14 cellular contexts compared by ENCODE assay signal in the genomic region with DNA sequence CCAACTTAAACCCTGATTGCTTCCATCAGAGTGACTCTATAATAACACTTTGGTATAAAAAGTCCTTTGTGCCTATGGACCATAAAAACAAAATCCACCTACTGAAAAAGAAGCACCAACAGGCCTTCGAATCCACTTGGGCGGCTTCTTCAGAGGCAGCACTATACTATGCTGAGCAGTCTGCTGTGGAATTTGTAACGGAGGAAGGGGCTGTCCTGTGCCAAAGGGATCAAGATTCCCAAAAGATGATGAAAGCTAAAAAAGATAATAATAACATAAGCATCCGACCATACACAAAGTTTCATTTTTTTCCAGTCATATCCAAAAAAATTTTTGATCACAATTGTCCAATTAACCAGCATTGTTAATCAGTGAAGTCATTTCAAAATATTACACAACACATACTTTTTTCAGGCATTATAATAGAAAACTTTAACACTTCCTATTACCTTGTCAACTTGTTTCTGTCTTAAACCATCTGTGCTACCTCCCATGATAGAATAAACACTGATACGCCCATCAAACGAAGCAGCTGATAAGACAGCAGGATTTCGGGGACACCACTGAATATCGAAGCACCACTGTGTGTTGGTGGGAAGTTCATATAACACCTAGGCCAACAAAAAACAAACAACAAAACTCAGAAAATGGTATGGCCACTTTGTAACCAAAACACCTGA. TPM values are rescaled to one million over a fixed set of nuclear protein-coding genes. Genes with fewer than 3 reads are reported as not detected.
A peak's percentile ranks its signal among the peaks of the same experiment; 100 is the strongest.
DNase-seq lines count a peak whose midpoint lies in the region; ATAC-seq, FAIRE-seq and TF ChIP-seq lines count a peak whose summit lies in the region.
"Had no signal": no experiment of that assay in that cellular context is flagged by ENCODE, and none has a peak within 500 bp of the region (broad histone marks: within the 10 kb centered on the region; RNA-seq: fewer than 3 reads in every experiment).

No MANE protein-coding gene starts in this region.

- TF ChIP-seq RAD21 in K562 (CRISPR knock-in tag; conservative IDR thresholded peaks at IDR 0.05 in 1 of 2, IDR thresholded peaks at IDR 0.05 in 1 of 2): no peak

- H3K36me3 ChIP-seq in K562 (ENCODE audit: control insufficient read depth, insufficient read depth, low read length) (peaks cover 89% of the 10 kb centered on the region), prostate gland (peaks cover 2 to 7% of the 10 kb centered on the region in 2 donors)
- H3K36me3 ChIP-seq in naive thymus-derived CD4-positive, alpha-beta T cell (ENCODE audit: control insufficient read depth in 2 of 3, insufficient read depth in 3 of 3, low read length in 3 of 3): peaks cover 3 to 54% (median 36%) of the 10 kb centered on the region in 3 experiments
- H3K36me3 ChIP-seq: ovary had no signal

- TF ChIP-seq POLR2A in K562 (conservative IDR thresholded peaks at IDR 0.05): no peak
- TF ChIP-seq POLR2A in prostate gland (IDR thresholded peaks at IDR 0.05): no peak

- no peak overlapping the region for H3K4me3 ChIP-seq in K562
- H3K4me3 ChIP-seq in naive thymus-derived CD4-positive, alpha-beta T cell (ENCODE audit: low read length): no peak overlapping the region
- no peak overlapping the region for H3K4me3 ChIP-seq in prostate gland
- H3K4me3 ChIP-seq: ovary, suprapubic skin had no signal

- H3K36me3 Mint-ChIP-seq in activated CD4-positive, alpha-beta T cell treated with anti-CD3 and anti-CD28 coated beads, Interleukin-2, amount 10 ng/mL, durations not matched to agents 24 days and 14 days (ENCODE audit: low read depth): peaks cover 68% of the 10 kb centered on the region
- H3K36me3 Mint-ChIP-seq in activated CD4-positive, alpha-beta T cell treated with anti-CD3 and anti-CD28 coated beads for 36 hours (ENCODE audit: low read depth): peaks cover 50% of the 10 kb centered on the region
- H3K36me3 Mint-ChIP-seq in HFFc6 (ENCODE audit: low read depth): peaks cover 57% of the 10 kb centered on the region
- peaks cover 7 to 66% (median 43%) of the 10 kb centered on the region in 5 donors for H3K36me3 Mint-ChIP-seq in naive thymus-derived CD4-positive, alpha-beta T cell

- no peak overlapping the region for H3K27ac ChIP-seq in K562 (ENCODE audit: extremely low read depth, low read depth, low read length)
- H3K27ac ChIP-seq in naive thymus-derived CD4-positive, alpha-beta T cell (ENCODE audit: low read depth, low read length): peak overlapping the region; percentile 56
- no peak overlapping the region for H3K27ac ChIP-seq in prostate gland

- intact Hi-C loops in activated CD4-positive, alpha-beta T cell treated with anti-CD3 and anti-CD28 coated beads, Interleukin-2, amount 10 ng/mL, durations not matched to agents 24 days and 14 days (cut with micrococcal nuclease): no loop called here
- intact Hi-C loops in activated CD4-positive, alpha-beta T cell treated with anti-CD3 and anti-CD28 coated beads for 36 hours (cut with DNase I, micrococcal nuclease): no loop called here
- intact Hi-C loops in K562 (cut with micrococcal nuclease): no loop called here
- intact Hi-C loops in naive thymus-derived CD4-positive, alpha-beta T cell (cut with micrococcal nuclease): loop anchor here in 1 of 2 donors (10.0 kb wide), 1 partner anchor 492 kb away; the partner anchor contains the start of gene HNRNPD
- intact Hi-C loops in prostate gland (cut with DNase I): no loop called here

- no peak overlapping the region for H3K4me2 ChIP-seq in K562 (ENCODE audit: insufficient read depth, low read length)

- H3K9me3 ChIP-seq in K562 (replicated peaks; ENCODE audit: control insufficient read depth, insufficient read depth, low read depth, low read length) (no peaks in the 10 kb centered on the region), prostate gland (no peaks in the 10 kb centered on the region)
- H3K9me3 ChIP-seq in naive thymus-derived CD4-positive, alpha-beta T cell (ENCODE audit: control insufficient read depth in 2 of 3, low read length in 3 of 3): no peaks in the 10 kb centered on the region
- H3K9me3 ChIP-seq: ovary, suprapubic skin had no signal

- WGBS in K562 (ENCODE audit: insufficient coverage, low coverage, missing lambda C conversion rate): 69% methylated on average over 8 of the region's 8 CpGs
- 90% methylated on average over 8 of the region's 8 CpGs for WGBS in prostate gland

- peaks cover 31% of the 10 kb centered on the region for H3K4me1 Mint-ChIP-seq in activated CD4-positive, alpha-beta T cell treated with anti-CD3 and anti-CD28 coated beads, Interleukin-2, amount 10 ng/mL, durations not matched to agents 24 days and 14 days
- H3K4me1 Mint-ChIP-seq in activated CD4-positive, alpha-beta T cell treated with anti-CD3 and anti-CD28 coated beads for 36 hours: peaks cover 27% of the 10 kb centered on the region
- peaks cover 29% of the 10 kb centered on the region for H3K4me1 Mint-ChIP-seq in HFFc6 (ENCODE audit: low read depth)
- H3K4me1 Mint-ChIP-seq in naive thymus-derived CD4-positive, alpha-beta T cell: peaks cover 17 to 40% (median 31%) of the 10 kb centered on the region in 7 donors

- no peaks in the 10 kb centered on the region for H3K4me1 ChIP-seq in K562 (replicated peaks in 1 of 2; ENCODE audit: control insufficient read depth in 2 of 2, insufficient read depth in 2 of 2, low read length in 2 of 2)
- H3K4me1 ChIP-seq in naive thymus-derived CD4-positive, alpha-beta T cell (ENCODE audit: control insufficient read depth in 2 of 2, insufficient read depth in 2 of 2, low read length in 2 of 2): peaks cover 13 to 19% of the 10 kb centered on the region in 2 donors
- H3K4me1 ChIP-seq in prostate gland (replicated peaks): no peaks in the 10 kb centered on the region

- no peaks in the 10 kb centered on the region for H3K9me1 ChIP-seq in K562 (ENCODE audit: control insufficient read depth, insufficient read depth, low read length)

- no peak for DNase-seq in activated CD4-positive, alpha-beta T cell treated with anti-CD3 and anti-CD28 coated beads, Interleukin-2, amount 10 ng/mL, durations not matched to agents 24 days and 14 days
- no peak for DNase-seq in activated CD4-positive, alpha-beta T cell treated with anti-CD3 and anti-CD28 coated beads for 36 hours
- no peak for DNase-seq in HFFc6
- DNase-seq in K562 (ENCODE audit: extremely low read depth in 1 of 4, low spot score in 3 of 4): no peak
- no peak for DNase-seq in naive thymus-derived CD4-positive, alpha-beta T cell
- DNase-seq in AG20443 (ENCODE audit: low spot score): no peak
- DNase-seq in retina: no peak
- no peak for DNase-seq in prostate gland (ENCODE audit: low spot score)
- DNase-seq: amniotic stem cell, NCI-H187 treated with DMSO at 0.1 percent for 48 hours had no signal

- no TSS peak for BruUV-seq in K562 (replicated peaks; lab: Mats Ljungman, UMichigan)

- H3K27me3 ChIP-seq in K562 (ENCODE audit: control insufficient read depth in 2 of 2, insufficient read depth in 2 of 2, low read length in 2 of 2) (no peaks in the 10 kb centered on the region), prostate gland (replicated peaks; ENCODE audit: insufficient read depth) (no peaks in the 10 kb centered on the region)
- no peaks in the 10 kb centered on the region for H3K27me3 ChIP-seq in naive thymus-derived CD4-positive, alpha-beta T cell (ENCODE audit: control insufficient read depth in 2 of 2, insufficient read depth in 2 of 2, low read length in 2 of 2)
- H3K27me3 ChIP-seq: ovary, suprapubic skin had no signal

- no peak for FAIRE-seq in K562 (lab: Jason Lieb, UNC)
- FAIRE-seq: D721Med had no signal

- TF ChIP-seq EP300 in K562 (IDR thresholded peaks at IDR 0.05; ENCODE audit: low read length): no peak

- peaks cover 4% of the 10 kb centered on the region; the same call in 1 of the 2 replicates for H4K20me1 ChIP-seq in K562 (replicated peaks; ENCODE audit: control insufficient read depth, insufficient read depth, low read length)

- POLR2A ChIA-PET in activated CD4-positive, alpha-beta T cell treated with anti-CD3 and anti-CD28 coated beads for 36 hours (lab: Charles Lee): interaction anchor here (0.7 kb wide), 1 partner anchor 9 kb away, joined by 5 read pairs; no protein-coding TSS in a partner anchor
- POLR2A ChIA-PET in K562 (lab: Yijun Ruan, JAX): interaction anchor here (1.0 to 2.4 kb wide), 2 partner anchors 10 to 13 kb away, joined by 3 to 15 read pairs; no protein-coding TSS in a partner anchor
- POLR2A ChIA-PET in naive thymus-derived CD4-positive, alpha-beta T cell (lab: Charles Lee): interaction anchor here (0.6 to 1.5 kb wide), 3 partner anchors 15 to 435 kb away, joined by 4 to 6 read pairs (median 5); no protein-coding TSS in a partner anchor

- peak overlapping the region; percentile 32 for H3K4me3 Mint-ChIP-seq in activated CD4-positive, alpha-beta T cell treated with anti-CD3 and anti-CD28 coated beads, Interleukin-2, amount 10 ng/mL, durations not matched to agents 24 days and 14 days
- no peak overlapping the region for H3K4me3 Mint-ChIP-seq in activated CD4-positive, alpha-beta T cell treated with anti-CD3 and anti-CD28 coated beads for 36 hours
- H3K4me3 Mint-ChIP-seq in HFFc6: peak overlapping the region; percentile 49
- H3K4me3 Mint-ChIP-seq in naive thymus-derived CD4-positive, alpha-beta T cell: peak overlapping the region in 8 of 10 donors; percentile 13 to 40 (median 26)
- H3K4me3 Mint-ChIP-seq: memory B cell had no signal

- no peaks in the 10 kb centered on the region; the same call in 2 of the 3 replicates for H3K79me2 ChIP-seq in K562 (ENCODE audit: control insufficient read depth, insufficient read depth, low read length)

- H3K9ac ChIP-seq in K562 (ENCODE audit: insufficient read depth in 1 of 2, low read depth in 2 of 2, low read length in 2 of 2): no peak overlapping the region; a peak in 1 of 4 replicates

- no peaks in the 10 kb centered on the region for H3K27me3 Mint-ChIP-seq in activated CD4-positive, alpha-beta T cell treated with anti-CD3 and anti-CD28 coated beads, Interleukin-2, amount 10 ng/mL, durations not matched to agents 24 days and 14 days
- no peaks in the 10 kb centered on the region for H3K27me3 Mint-ChIP-seq in activated CD4-positive, alpha-beta T cell treated with anti-CD3 and anti-CD28 coated beads for 36 hours
- H3K27me3 Mint-ChIP-seq in HFFc6 (ENCODE audit: insufficient read depth): no peaks in the 10 kb centered on the region; the same call in 1 of the 2 replicates
- no peaks in the 10 kb centered on the region for H3K27me3 Mint-ChIP-seq in naive thymus-derived CD4-positive, alpha-beta T cell
- H3K27me3 Mint-ChIP-seq: memory B cell had no signal

- peak overlapping the region; percentile 56 for H3K27ac Mint-ChIP-seq in activated CD4-positive, alpha-beta T cell treated with anti-CD3 and anti-CD28 coated beads, Interleukin-2, amount 10 ng/mL, durations not matched to agents 24 days and 14 days
- H3K27ac Mint-ChIP-seq in activated CD4-positive, alpha-beta T cell treated with anti-CD3 and anti-CD28 coated beads for 36 hours: no peak overlapping the region
- H3K27ac Mint-ChIP-seq in HFFc6: peak overlapping the region; percentile 96
- peak overlapping the region; percentile 51 to 84 (median 76) for H3K27ac Mint-ChIP-seq in naive thymus-derived CD4-positive, alpha-beta T cell
- H3K27ac Mint-ChIP-seq: memory B cell had no signal

- in situ Hi-C loops in K562 (cut with MboI): no loop called here

- H2AFZ ChIP-seq in K562 (ENCODE audit: low read depth, low read length): no peak overlapping the region

- ATAC-seq in activated CD4-positive, alpha-beta T cell treated with anti-CD3 and anti-CD28 coated beads for 36 hours: no peak
- no peak for ATAC-seq in K562
- no peak for ATAC-seq in naive thymus-derived CD4-positive, alpha-beta T cell

- CTCF ChIA-PET in activated CD4-positive, alpha-beta T cell treated with anti-CD3 and anti-CD28 coated beads for 36 hours (lab: Charles Lee): interaction anchor here (0.7 kb wide), 1 partner anchor 19 kb away, joined by 4 read pairs; no protein-coding TSS in a partner anchor
- CTCF ChIA-PET in K562 (lab: Yijun Ruan, JAX; ENCODE audit: low intra/inter-chr PET ratio): no interaction called here
- CTCF ChIA-PET in naive thymus-derived CD4-positive, alpha-beta T cell (lab: Charles Lee): interaction anchor here (0.7 kb wide), 1 partner anchor 17 kb away, joined by 3 read pairs; no protein-coding TSS in a partner anchor

- TF ChIP-seq CTCF in HFFc6 (IDR thresholded peaks at IDR 0.05): no peak
- TF ChIP-seq CTCF in K562 (IDR thresholded peaks at IDR 0.05 in 2 of 3, conservative IDR thresholded peaks at IDR 0.05 in 1 of 3; ENCODE audit: insufficient read depth in 2 of 3, low read depth in 1 of 3, low read length in 3 of 3): no peak
- TF ChIP-seq CTCF in prostate gland (IDR thresholded peaks at IDR 0.05): no peak

- H3K9me3 Mint-ChIP-seq in activated CD4-positive, alpha-beta T cell treated with anti-CD3 and anti-CD28 coated beads, Interleukin-2, amount 10 ng/mL, durations not matched to agents 24 days and 14 days: peaks cover 4% of the 10 kb centered on the region
- no peaks in the 10 kb centered on the region for H3K9me3 Mint-ChIP-seq in activated CD4-positive, alpha-beta T cell treated with anti-CD3 and anti-CD28 coated beads for 36 hours (ENCODE audit: low read depth)
- no peaks in the 10 kb centered on the region for H3K9me3 Mint-ChIP-seq in HFFc6
- no peaks in the 10 kb centered on the region for H3K9me3 Mint-ChIP-seq in naive thymus-derived CD4-positive, alpha-beta T cell
- H3K9me3 Mint-ChIP-seq: memory B cell had no signal

RNA-seq across cellular contexts. Expression of gene SEC31A, which starts 24.1 kb away (rescaled TPM):
- total RNA-seq in activated CD4-positive, alpha-beta T cell treated with anti-CD3 and anti-CD28 coated beads, Interleukin-2, amount 10 ng/mL, durations not matched to agents 24 days and 14 days: 122 and 125 TPM in 2 replicates
- total RNA-seq in activated CD4-positive, alpha-beta T cell treated with anti-CD3 and anti-CD28 coated beads for 36 hours: 100 to 1,000 TPM in 1 of 2 experiments, 10 to 100 TPM in 1; 80.3 to 124 TPM
- total RNA-seq in HFFc6 (2021; fragmentation: NEBNext Ultra II Directional; extraction: Animal tissue kit (Norgen Biotek cat#: 25700)): 100 to 1,000 TPM; 304 to 395 (median 384) TPM
- total RNA-seq in K562 (2011; cell fraction: chromatin; rRNA removed; ENCODE audit: low replicate concordance): 324 and 746 TPM in 2 replicates
- total RNA-seq in K562 (2011; cell fraction: nucleolus; rRNA removed): 168 and 207 TPM in 2 replicates
- total RNA-seq in K562 (2011; cell fraction: nucleoplasm; rRNA removed): 327 and 417 TPM in 2 replicates
- total RNA-seq in K562 (2014; rRNA removed): 78.9 and 96.2 TPM in 2 replicates
- total RNA-seq in K562 (2014; rRNA removed; fragmentation: Illumina TruSeq; extraction: Trizol): 177 and 187 TPM in 2 replicates
- 176 and 190 TPM in 2 replicates for total RNA-seq in K562 (2015; rRNA removed; fragmentation: Illumina TruSeq; extraction: Trizol)
- 173 and 174 TPM in 2 replicates for total RNA-seq in K562 (2021)
- 224 and 255 TPM in 2 replicates for polyA plus RNA-seq in K562 (2011; rRNA removed)
- polyA plus RNA-seq in K562 (2011; cell fraction: cytosol; rRNA removed): 176 and 205 TPM in 2 replicates
- polyA plus RNA-seq in K562 (2011; cell fraction: nucleus; rRNA removed): 129 and 192 TPM in 2 replicates
- 136 and 141 TPM in 2 replicates for polyA plus RNA-seq in K562 (2012)
- polyA plus RNA-seq in K562 (2014; fragmentation: Illumina TruSeq; extraction: Trizol): 186 and 241 TPM in 2 replicates
- polyA plus RNA-seq in K562 (2014; fragmentation: Nextera tagmentation; extraction: Ambion mirVana): 100 to 1,000 TPM; 106 to 142 TPM
- polyA plus RNA-seq in K562 (2014; rRNA removed): 117 and 131 TPM in 2 replicates
- polyA minus RNA-seq in K562 (2011; rRNA and poly(A)+ RNA removed): 343 and 404 TPM in 2 replicates
- polyA minus RNA-seq in K562 (2011; cell fraction: cytosol; rRNA and poly(A)+ RNA removed): 116 and 145 TPM in 2 replicates
- polyA minus RNA-seq in K562 (2011; cell fraction: nucleus; rRNA and poly(A)+ RNA removed): 131 and 236 TPM in 2 replicates
- total RNA-seq in naive thymus-derived CD4-positive, alpha-beta T cell: 100 to 1,000 TPM; 137 to 168 (median 149) TPM
- 100 to 1,000 TPM; 130 to 136 TPM for polyA plus RNA-seq in naive thymus-derived CD4-positive, alpha-beta T cell
- 100 to 1,000 TPM; 191 to 196 TPM for total RNA-seq in prostate gland

RNA-seq across cellular contexts. Expression of gene THAP9, which starts 33.7 kb away (rescaled TPM):
- 1.7 and 3.7 TPM in 2 replicates for total RNA-seq in activated CD4-positive, alpha-beta T cell treated with anti-CD3 and anti-CD28 coated beads, Interleukin-2, amount 10 ng/mL, durations not matched to agents 24 days and 14 days
- total RNA-seq in activated CD4-positive, alpha-beta T cell treated with anti-CD3 and anti-CD28 coated beads for 36 hours: 1 to 10 TPM; 1.7 to 2.6 TPM
- total RNA-seq in HFFc6 (2021; fragmentation: NEBNext Ultra II Directional; extraction: Animal tissue kit (Norgen Biotek cat#: 25700)): 1 to 10 TPM in 5 of 6 experiments, under 1 TPM in 1; 0.87 to 2.2 (median 1.5) TPM
- 6.4 and 16.1 TPM in 2 replicates for total RNA-seq in K562 (2011; cell fraction: chromatin; rRNA removed; ENCODE audit: low replicate concordance)
- total RNA-seq in K562 (2011; cell fraction: nucleolus; rRNA removed): 6.0 and 6.2 TPM in 2 replicates
- 3.9 and 6.7 TPM in 2 replicates for total RNA-seq in K562 (2011; cell fraction: nucleoplasm; rRNA removed)
- total RNA-seq in K562 (2014; rRNA removed): 3.4 and 4.7 TPM in 2 replicates
- total RNA-seq in K562 (2014; rRNA removed; fragmentation: Illumina TruSeq; extraction: Trizol): 5.8 and 6.6 TPM in 2 replicates
- 5.8 and 7.0 TPM in 2 replicates for total RNA-seq in K562 (2015; rRNA removed; fragmentation: Illumina TruSeq; extraction: Trizol)
- 4.5 and 5.4 TPM in 2 replicates for total RNA-seq in K562 (2021)
- 6.0 and 6.9 TPM in 2 replicates for polyA plus RNA-seq in K562 (2011; rRNA removed)
- 1.1 and 1.6 TPM in 2 replicates for polyA plus RNA-seq in K562 (2011; cell fraction: cytosol; rRNA removed)
- 6.2 and 6.5 TPM in 2 replicates for polyA plus RNA-seq in K562 (2011; cell fraction: nucleus; rRNA removed)
- polyA plus RNA-seq in K562 (2012): 2.8 and 4.0 TPM in 2 replicates
- polyA plus RNA-seq in K562 (2014; fragmentation: Illumina TruSeq; extraction: Trizol): 3.7 and 3.8 TPM in 2 replicates
- 1 to 10 TPM; 4.8 to 5.6 TPM for polyA plus RNA-seq in K562 (2014; fragmentation: Nextera tagmentation; extraction: Ambion mirVana)
- polyA plus RNA-seq in K562 (2014; rRNA removed): 3.4 and 5.4 TPM in 2 replicates
- polyA minus RNA-seq in K562 (2011; rRNA and poly(A)+ RNA removed): 9.3 and 10.3 TPM in 2 replicates
- 2.6 and 5.6 TPM in 2 replicates for polyA minus RNA-seq in K562 (2011; cell fraction: cytosol; rRNA and poly(A)+ RNA removed)
- 4.8 and 9.4 TPM in 2 replicates for polyA minus RNA-seq in K562 (2011; cell fraction: nucleus; rRNA and poly(A)+ RNA removed)
- total RNA-seq in naive thymus-derived CD4-positive, alpha-beta T cell: 1 to 10 TPM; 2.2 to 4.9 (median 4.4) TPM
- 1 to 10 TPM; 1.7 to 2.7 TPM for polyA plus RNA-seq in naive thymus-derived CD4-positive, alpha-beta T cell
- total RNA-seq in prostate gland: 1 to 10 TPM; 7.6 to 8.6 TPM
